20 cellular contexts compared by ENCODE assay signal in the genomic region with DNA sequence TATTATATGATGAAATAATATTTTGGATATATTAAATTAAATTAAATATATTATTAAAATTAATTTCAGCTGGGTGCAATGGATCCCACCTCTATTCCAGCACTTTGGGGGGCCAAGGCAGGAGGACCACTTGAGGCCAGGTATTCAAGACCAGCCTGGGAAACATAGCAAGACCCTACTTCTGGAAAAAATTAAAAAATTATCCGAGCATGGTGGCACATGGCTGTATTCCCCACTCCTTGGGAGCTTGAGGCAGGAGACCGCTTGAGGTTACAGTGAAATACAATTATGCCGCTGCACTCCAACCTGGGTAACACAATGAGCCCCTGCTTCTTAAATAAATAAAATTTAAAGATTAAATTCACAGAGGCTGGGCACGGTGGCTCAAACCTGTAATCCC.
DNase-seq lines count a peak whose midpoint lies in the region; ATAC-seq and TF ChIP-seq lines count a peak whose summit lies in the region.
"Had no signal": no experiment of that assay in that cellular context is flagged by ENCODE, and none has a peak within 500 bp of the region (broad histone marks: within the 10 kb centered on the region; RNA-seq: fewer than 3 reads in every experiment).

No MANE protein-coding gene starts in this region.

- peaks cover 76% of the 10 kb centered on the region for H3K4me1 Mint-ChIP-seq in activated CD8-positive, alpha-beta memory T cell treated with anti-CD3 and anti-CD28 coated beads, Interleukin-2, amount 10 ng/mL, durations not matched to agents 7 days and 5 days
- H3K4me1 Mint-ChIP-seq in WTC11 = no peaks in the 10 kb centered on the region
- peaks cover 67 to 91% (median 79%) of the 10 kb centered on the region in 7 donors for H3K4me1 Mint-ChIP-seq in naive thymus-derived CD4-positive, alpha-beta T cell
- H3K4me1 Mint-ChIP-seq in activated T-cell treated with anti-CD3 and anti-CD28 coated beads, Interleukin-2, amount 50 U/mL, for 24 hours (ENCODE audit: low read depth) = peaks cover 82% of the 10 kb centered on the region

- H3K4me3 Mint-ChIP-seq in activated CD8-positive, alpha-beta memory T cell treated with anti-CD3 and anti-CD28 coated beads, Interleukin-2, amount 10 ng/mL, durations not matched to agents 7 days and 5 days = no peak overlapping the region
- H3K4me3 Mint-ChIP-seq in WTC11 = no peak overlapping the region
- H3K4me3 Mint-ChIP-seq in naive thymus-derived CD4-positive, alpha-beta T cell = peak overlapping the region in 2 of 10 donors; percentile 75 to 82
- H3K4me3 Mint-ChIP-seq in activated T-cell treated with anti-CD3 and anti-CD28 coated beads, Interleukin-2, amount 50 U/mL, for 24 hours = no peak overlapping the region

- H3K4me3 ChIP-seq in naive thymus-derived CD4-positive, alpha-beta T cell (ENCODE audit: low read length) = peak overlapping the region; percentile 3
- no peak overlapping the region for H3K4me3 ChIP-seq in testis
- H3K4me3 ChIP-seq: ascending aorta, mucosa of descending colon, transverse colon had no signal

- ATAC-seq in activated CD8-positive, alpha-beta memory T cell treated with anti-CD3 and anti-CD28 coated beads, Interleukin-2, amount 10 ng/mL, durations not matched to agents 7 days and 5 days = no peak
- ATAC-seq in WTC11 = no peak
- ATAC-seq in naive thymus-derived CD4-positive, alpha-beta T cell = no peak
- ATAC-seq: HCT116 had no signal

- intact Hi-C loops in naive thymus-derived CD4-positive, alpha-beta T cell (cut with micrococcal nuclease) = loop anchor here in 1 of 2 donors (1.0 kb wide), 1 partner anchor 85 kb away; no protein-coding TSS in a partner anchor
- intact Hi-C loops in testis (cut with DNase I; ENCODE audit: low total_unique reads) = no loop called here

- POLR2A ChIA-PET in WTC11 (lab: Charles Lee) = no interaction called here
- POLR2A ChIA-PET in naive thymus-derived CD4-positive, alpha-beta T cell (lab: Charles Lee) = interaction anchor here (0.5 to 2.8 kb wide), 10 partner anchors 9 to 113 kb away, joined by 3 to 17 read pairs (median 3); no protein-coding TSS in a partner anchor

- CTCF ChIA-PET in activated CD8-positive, alpha-beta memory T cell treated with anti-CD3 and anti-CD28 coated beads, Interleukin-2, amount 10 ng/mL, durations not matched to agents 7 days and 5 days (lab: Charles Lee) = interaction anchor here (0.8 to 8.4 kb wide), 9 partner anchors 21 to 134 kb away, joined by 3 to 145 read pairs (median 14); partner anchors contain the start of gene SH3BP5
- CTCF ChIA-PET in WTC11 (lab: Charles Lee) = no interaction called here
- CTCF ChIA-PET in naive thymus-derived CD4-positive, alpha-beta T cell (lab: Charles Lee) = interaction anchor here (0.9 to 7.0 kb wide), 4 partner anchors 20 to 106 kb away, joined by 3 to 139 read pairs (median 4); partner anchors contain the start of gene SH3BP5

- no peaks in the 10 kb centered on the region for H3K27me3 Mint-ChIP-seq in activated CD8-positive, alpha-beta memory T cell treated with anti-CD3 and anti-CD28 coated beads, Interleukin-2, amount 10 ng/mL, durations not matched to agents 7 days and 5 days
- H3K27me3 Mint-ChIP-seq in WTC11 (ENCODE audit: low read depth) = no peaks in the 10 kb centered on the region; the same call in 1 of the 2 replicates
- H3K27me3 Mint-ChIP-seq in naive thymus-derived CD4-positive, alpha-beta T cell = peaks cover 0 to 3% (median 0%) of the 10 kb centered on the region in 5 donors
- H3K27me3 Mint-ChIP-seq in activated T-cell treated with anti-CD3 and anti-CD28 coated beads, Interleukin-2, amount 50 U/mL, for 24 hours = peaks cover 8% of the 10 kb centered on the region
- H3K27me3 Mint-ChIP-seq: stimulated activated naive B cell treated with anti-CD40 and anti-IgM and Interleukin-4, amounts not matched to agents 10 μg/mL and 1 μg/mL and 100 μg/mL, for 72 hours had no signal

- H3K4me1 ChIP-seq in naive thymus-derived CD4-positive, alpha-beta T cell (ENCODE audit: control insufficient read depth in 2 of 2, insufficient read depth in 2 of 2, low read length in 2 of 2) = peaks cover 70 to 85% of the 10 kb centered on the region in 2 donors
- peaks cover 31% of the 10 kb centered on the region for H3K4me1 ChIP-seq in testis

- peaks cover 0 to 5% (median 5%) of the 10 kb centered on the region in 3 experiments for H3K36me3 ChIP-seq in naive thymus-derived CD4-positive, alpha-beta T cell (ENCODE audit: control insufficient read depth in 2 of 3, insufficient read depth in 3 of 3, low read length in 3 of 3)
- no peaks in the 10 kb centered on the region for H3K36me3 ChIP-seq in testis (ENCODE audit: low read depth, missing control alignments)
- H3K36me3 ChIP-seq: transverse colon had no signal

- peaks cover 24% of the 10 kb centered on the region for H3K36me3 Mint-ChIP-seq in activated CD8-positive, alpha-beta memory T cell treated with anti-CD3 and anti-CD28 coated beads, Interleukin-2, amount 10 ng/mL, durations not matched to agents 7 days and 5 days
- no peaks in the 10 kb centered on the region for H3K36me3 Mint-ChIP-seq in WTC11
- peaks cover 0 to 35% (median 5%) of the 10 kb centered on the region in 5 donors for H3K36me3 Mint-ChIP-seq in naive thymus-derived CD4-positive, alpha-beta T cell
- peaks cover 7% of the 10 kb centered on the region for H3K36me3 Mint-ChIP-seq in activated T-cell treated with anti-CD3 and anti-CD28 coated beads, Interleukin-2, amount 50 U/mL, for 24 hours (ENCODE audit: low read depth)

- no peak for TF ChIP-seq POLR2A in testis (IDR thresholded peaks at IDR 0.05)

- 89 to 96% methylated on average over 4 of the region's 4 CpGs for WGBS in testis, 2 donors

- DNase-seq in activated CD8-positive, alpha-beta memory T cell treated with anti-CD3 and anti-CD28 coated beads, Interleukin-2, amount 10 ng/mL, durations not matched to agents 7 days and 5 days = peak; percentile 21
- DNase-seq in activated CD8-positive, alpha-beta memory T cell treated with anti-CD3 and anti-CD28 coated beads for 24 hours = no peak
- no peak for DNase-seq in WTC11 (ENCODE audit: low spot score)
- no peak for DNase-seq in naive thymus-derived CD4-positive, alpha-beta T cell
- DNase-seq in testis = peak; percentile 6
- no peak for DNase-seq in activated T-cell treated with anti-CD3 and anti-CD28 coated beads, Interleukin-2, amount 50 U/mL, for 24 hours
- DNase-seq in DMS 273 treated with DMSO at 0.1 percent for 48 hours (lab: John Stamatoyannopoulos, UW) = no peak
- no peak for DNase-seq in activated T-cell treated with anti-CD3 and anti-CD28 coated beads, Interleukin-2, amount 50 U/mL, for 48 hours
- DNase-seq: DMS53, IMR-90, MM.1S, NCI-H1436 treated with DMSO at 0.1 percent for 48 hours, NCI-H748 treated with DMSO at 0.1 percent for 48 hours had no signal

- TF ChIP-seq CTCF in WTC11 (IDR thresholded peaks at IDR 0.05) = no peak
- TF ChIP-seq CTCF in testis (IDR thresholded peaks at IDR 0.05) = no peak

- H3K27ac ChIP-seq in naive thymus-derived CD4-positive, alpha-beta T cell (ENCODE audit: low read depth, low read length) = peak overlapping the region; percentile 77
- no peak overlapping the region for H3K27ac ChIP-seq in testis
- H3K27ac ChIP-seq: HL-60 had no signal

- no peaks in the 10 kb centered on the region for H3K9me3 ChIP-seq in naive thymus-derived CD4-positive, alpha-beta T cell (ENCODE audit: control insufficient read depth in 2 of 3, low read length in 3 of 3)
- H3K9me3 ChIP-seq in testis = no peaks in the 10 kb centered on the region
- H3K9me3 ChIP-seq: ascending aorta, mucosa of descending colon, transverse colon had no signal

- H3K27ac Mint-ChIP-seq in activated CD8-positive, alpha-beta memory T cell treated with anti-CD3 and anti-CD28 coated beads, Interleukin-2, amount 10 ng/mL, durations not matched to agents 7 days and 5 days = no peak overlapping the region
- no peak overlapping the region for H3K27ac Mint-ChIP-seq in WTC11
- H3K27ac Mint-ChIP-seq in naive thymus-derived CD4-positive, alpha-beta T cell = peak overlapping the region in 1 of 9 donors; percentile 92
- no peak overlapping the region for H3K27ac Mint-ChIP-seq in activated T-cell treated with anti-CD3 and anti-CD28 coated beads, Interleukin-2, amount 50 U/mL, for 24 hours

- H3K9me3 Mint-ChIP-seq in activated CD8-positive, alpha-beta memory T cell treated with anti-CD3 and anti-CD28 coated beads, Interleukin-2, amount 10 ng/mL, durations not matched to agents 7 days and 5 days (ENCODE audit: low read depth) = no peaks in the 10 kb centered on the region
- no peaks in the 10 kb centered on the region for H3K9me3 Mint-ChIP-seq in WTC11
- no peaks in the 10 kb centered on the region for H3K9me3 Mint-ChIP-seq in naive thymus-derived CD4-positive, alpha-beta T cell
- peaks cover 2% of the 10 kb centered on the region for H3K9me3 Mint-ChIP-seq in activated T-cell treated with anti-CD3 and anti-CD28 coated beads, Interleukin-2, amount 50 U/mL, for 24 hours
- H3K9me3 Mint-ChIP-seq: activated naive CD4-positive, alpha-beta T cell treated with anti-CD3 and anti-CD28 coated beads for 36 hours had no signal

- H3K27me3 ChIP-seq in naive thymus-derived CD4-positive, alpha-beta T cell (ENCODE audit: control insufficient read depth in 2 of 2, insufficient read depth in 2 of 2, low read length in 2 of 2) = no peaks in the 10 kb centered on the region
- no peaks in the 10 kb centered on the region for H3K27me3 ChIP-seq in testis
- H3K27me3 ChIP-seq: ascending aorta, transverse colon had no signal

TF ChIP-seq in WTC11, 78 proteins besides CTCF, POLR2A, EP300 and RAD21:
- TF ChIP-seq CREB1 (CRISPR knock-in tag; IDR thresholded peaks at IDR 0.05) (no peak), HMGA2 (CRISPR knock-in tag; IDR thresholded peaks at IDR 0.05) (peak; percentile 89; the same call in 1 of the 2 replicates)

Comparison
In these comparisons a context has a peak if more than half of its experiments do, and no peak if none do; other contexts are left out.
1. DNase-seq: peak in activated CD8-positive, alpha-beta memory T cell treated with anti-CD3 and anti-CD28 coated beads, Interleukin-2, amount 10 ng/mL, durations not matched to agents 7 days and 5 days (single experiment) and testis (single experiment); none in activated CD8-positive, alpha-beta memory T cell treated with anti-CD3 and anti-CD28 coated beads for 24 hours (single experiment), WTC11 (single experiment), naive thymus-derived CD4-positive, alpha-beta T cell (0 of 9), activated T-cell treated with anti-CD3 and anti-CD28 coated beads, Interleukin-2, amount 50 U/mL, for 24 hours (single experiment), DMS 273 treated with DMSO at 0.1 percent for 48 hours (single experiment) and activated T-cell treated with anti-CD3 and anti-CD28 coated beads, Interleukin-2, amount 50 U/mL, for 48 hours (0 of 2).